8 cellular contexts compared by ENCODE assay signal in the genomic region with DNA sequence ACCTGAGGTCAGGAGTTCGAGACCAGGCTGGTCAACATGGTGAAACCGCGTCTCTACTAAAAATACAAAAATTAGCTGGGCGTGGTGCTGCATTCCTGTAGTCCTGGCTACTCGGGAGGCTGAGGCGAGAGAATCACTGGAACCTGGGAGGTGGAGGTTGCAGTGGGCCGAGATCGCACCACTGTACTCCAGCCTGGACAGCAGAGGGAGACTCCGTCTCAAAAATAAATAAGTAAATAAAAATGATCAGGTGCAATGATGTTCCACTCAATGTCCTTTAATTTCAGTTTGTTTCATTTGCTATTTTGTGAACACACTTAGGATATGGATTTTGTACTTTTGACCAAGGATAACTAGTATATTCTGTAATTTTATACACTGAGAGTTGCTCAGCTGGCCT. TPM values are rescaled to one million over a fixed set of nuclear protein-coding genes. Genes with fewer than 3 reads are reported as not detected.
DNase-seq lines count a peak whose midpoint lies in the region; ATAC-seq and TF ChIP-seq lines count a peak whose summit lies in the region.

No MANE protein-coding gene starts in this region.

- no peak overlapping the region for H3K27ac ChIP-seq in CD4-positive, alpha-beta T cell (ENCODE audit: low read depth, low read length)
- H3K27ac ChIP-seq in body of pancreas (no peak overlapping the region), neural progenitor cell (no peak overlapping the region)

- peaks cover 90% of the 10 kb centered on the region for H3K36me3 Mint-ChIP-seq in CD4-positive, alpha-beta T cell (ENCODE audit: low read depth)
- H3K36me3 Mint-ChIP-seq in neural progenitor cell: peaks cover 18% of the 10 kb centered on the region

- H3K4me3 ChIP-seq in body of pancreas: no peak overlapping the region
- no peak overlapping the region for H3K4me3 ChIP-seq in neural progenitor cell
- H3K4me3 ChIP-seq in H7 (ENCODE audit: insufficient read depth, low read depth, low read length): no peak overlapping the region

- H3K27ac Mint-ChIP-seq in CD4-positive, alpha-beta T cell: no peak overlapping the region
- H3K27ac Mint-ChIP-seq in neural progenitor cell: no peak overlapping the region

- H3K4me1 ChIP-seq in body of pancreas (peaks cover 24% of the 10 kb centered on the region), neural progenitor cell (no peaks in the 10 kb centered on the region)

- intact Hi-C loops in CD4-positive, alpha-beta T cell (cut with DNase I, micrococcal nuclease): loop anchor here (5.0 to 10.0 kb wide), 2 partner anchors 340 to 342 kb away; no protein-coding TSS in a partner anchor
- intact Hi-C loops in body of pancreas (cut with DNase I): loop anchor here (10.0 kb wide), 1 partner anchor 50 kb away; no protein-coding TSS in a partner anchor

- H3K4me2 ChIP-seq in neural progenitor cell: no peak overlapping the region

- no peak for ATAC-seq in CD4-positive, alpha-beta T cell (ENCODE audit: poor library complexity)
- ATAC-seq in body of pancreas (no peak), GM19467 (IDR thresholded peaks at IDR 0.05; ENCODE audit: unreplicated experiment) (no peak), GM21515 (IDR thresholded peaks at IDR 0.05; ENCODE audit: unreplicated experiment) (no peak)

- H3K4me1 Mint-ChIP-seq in CD4-positive, alpha-beta T cell (ENCODE audit: low read depth): peaks cover 7% of the 10 kb centered on the region
- peaks cover under 1% of the 10 kb centered on the region for H3K4me1 Mint-ChIP-seq in neural progenitor cell

- POLR2A ChIA-PET in CD4-positive, alpha-beta T cell (lab: Charles Lee): interaction anchor here (0.6 to 1.0 kb wide), 2 partner anchors 8 to 87 kb away, joined by 3 read pairs; no protein-coding TSS in a partner anchor

- no peaks in the 10 kb centered on the region for H3K27me3 Mint-ChIP-seq in CD4-positive, alpha-beta T cell
- no peaks in the 10 kb centered on the region for H3K27me3 Mint-ChIP-seq in neural progenitor cell (ENCODE audit: insufficient read depth, low read depth)

- H3K9me3 Mint-ChIP-seq in CD4-positive, alpha-beta T cell: no peaks in the 10 kb centered on the region
- no peaks in the 10 kb centered on the region for H3K9me3 Mint-ChIP-seq in neural progenitor cell

- no peaks in the 10 kb centered on the region for H3F3A ChIP-seq in neural progenitor cell (ENCODE audit: low read depth)

- no peak overlapping the region for H3K9ac ChIP-seq in neural progenitor cell

- H3K9me3 ChIP-seq in CD4-positive, alpha-beta T cell (ENCODE audit: control insufficient read depth, low read length): no peaks in the 10 kb centered on the region
- no peaks in the 10 kb centered on the region for H3K9me3 ChIP-seq in body of pancreas
- no peaks in the 10 kb centered on the region for H3K9me3 ChIP-seq in neural progenitor cell (ENCODE audit: low read depth)

- in situ Hi-C loops in KBM-7 (cut with MboI; ENCODE audit: low pct_unique_long_range_greater_than_20kb, low sequenced_read_pairs): no loop called here

- TF ChIP-seq POLR2A in body of pancreas (IDR thresholded peaks at IDR 0.05): no peak

- H4K20me1 ChIP-seq in neural progenitor cell (ENCODE audit: low read depth): no peaks in the 10 kb centered on the region

- H3K79me2 ChIP-seq in neural progenitor cell (ENCODE audit: low read depth): peaks cover 7% of the 10 kb centered on the region

- DNase-seq in CD4-positive, alpha-beta T cell: no peak
- DNase-seq in KBM-7 (peak; percentile 26), body of pancreas (peak in 2 of 4 donors; percentile 16 to 29), neural progenitor cell (ENCODE audit: low spot score) (no peak), DMS153 (lab: John Stamatoyannopoulos, UW) (no peak), H7 (no peak)

- H3K27me3 ChIP-seq in CD4-positive, alpha-beta T cell (ENCODE audit: control insufficient read depth, insufficient read depth, low read length): no peaks in the 10 kb centered on the region
- H3K27me3 ChIP-seq in body of pancreas (no peaks in the 10 kb centered on the region), neural progenitor cell (no peaks in the 10 kb centered on the region), H7 (ENCODE audit: control insufficient read depth, insufficient read depth, low read length) (no peaks in the 10 kb centered on the region)

- peak; percentile 37 for TF ChIP-seq CTCF in CD4-positive, alpha-beta T cell (IDR thresholded peaks at IDR 0.05)
- peak in 5 of 7 experiments; percentile 23 to 55 (median 46) for TF ChIP-seq CTCF in body of pancreas (IDR thresholded peaks at IDR 0.05)
- TF ChIP-seq CTCF in neural progenitor cell (IDR thresholded peaks at IDR 0.05): peak; percentile 47

- 88 to 91% methylated on average over 9 of the region's 9 CpGs for WGBS in body of pancreas, 2 donors

- H3K4me3 Mint-ChIP-seq in CD4-positive, alpha-beta T cell: no peak overlapping the region
- no peak overlapping the region for H3K4me3 Mint-ChIP-seq in neural progenitor cell

- no peak overlapping the region for H2AFZ ChIP-seq in neural progenitor cell (replicated peaks)

- CTCF ChIA-PET in CD4-positive, alpha-beta T cell (lab: Charles Lee): interaction anchor here (1.4 kb wide), 1 partner anchor 9 kb away, joined by 4 read pairs; a partner anchor contains a TSS

- H3K36me3 ChIP-seq in body of pancreas (replicated peaks in 1 of 2; ENCODE audit: insufficient read depth in 1 of 2, low read depth in 2 of 2) (peaks cover 21% of the 10 kb centered on the region in 2 donors), neural progenitor cell (no peaks in the 10 kb centered on the region), H7 (replicated peaks; ENCODE audit: control insufficient read depth, insufficient read depth, low read length) (peaks cover 29% of the 10 kb centered on the region)

RNA-seq across cellular contexts. Expression of a gene that starts 9.3 kb away (rescaled TPM):
- 10 to 100 TPM; 72.4 to 73.7 TPM for total RNA-seq in CD4-positive, alpha-beta T cell
- 100 to 1,000 TPM in 1 of 2 donors, 10 to 100 TPM in 1; 98.3 to 110 TPM for total RNA-seq in body of pancreas
- total RNA-seq in neural progenitor cell (ENCODE audit: low replicate concordance): 98.9 and 120 TPM in 2 replicates
- total RNA-seq in H7 (2014; rRNA removed; shearing (Covaris generic)): 111 and 137 TPM in 2 replicates

RNA-seq across cellular contexts. Expression of a gene that starts 9.7 kb away (rescaled TPM):
- 10 to 100 TPM; 25.2 to 30.3 TPM for total RNA-seq in CD4-positive, alpha-beta T cell
- 100 to 1,000 TPM; 108 to 127 TPM for total RNA-seq in body of pancreas
- 36.5 and 40.6 TPM in 2 replicates for total RNA-seq in neural progenitor cell (ENCODE audit: low replicate concordance)
- 78.7 and 88.7 TPM in 2 replicates for total RNA-seq in H7 (2014; rRNA removed; shearing (Covaris generic))
